1 cellular context compared by ENCODE assay signal in genomic region chr19:13152356-13152853, GRCh38.
TF ChIP-seq lines count a peak whose summit lies in the region.

No MANE protein-coding gene starts in this region.

TF ChIP-seq in GM12878, 131 proteins besides CTCF, POLR2A, EP300 and RAD21:
- TF ChIP-seq MEF2B (IDR thresholded peaks at IDR 0.05; ENCODE audit: partially characterized antibody, poor library complexity, severe bottlenecking) (peak; percentile 62), NR2F1 (conservative IDR thresholded peaks at IDR 0.05) (no peak), CHD4 (IDR thresholded peaks at IDR 0.05) (no peak), BHLHE40 (IDR thresholded peaks at IDR 0.05; ENCODE audit: borderline replicate concordance in 1 of 2, low read depth in 2 of 2, low read length in 1 of 2) (no peak), SRF (IDR thresholded peaks at IDR 0.05; ENCODE audit: low read depth in 2 of 2, low read length in 2 of 2) (no peak), SMARCA5 (IDR thresholded peaks at IDR 0.05) (peak; percentile 82), CEBPZ (IDR thresholded peaks at IDR 0.05; ENCODE audit: low read depth, low read length) (no peak), CHD2 (IDR thresholded peaks at IDR 0.05; ENCODE audit: borderline replicate concordance, low read depth, low read length) (no peak), ETV6 (conservative IDR thresholded peaks at IDR 0.05 in 1 of 2, IDR thresholded peaks at IDR 0.05 in 1 of 2; ENCODE audit: borderline replicate concordance in 1 of 2, low read depth in 1 of 2) (peak in 1 of 2 experiments; percentile 50; a peak in 2 of 4 replicates), BCL11A (IDR thresholded peaks at IDR 0.05; ENCODE audit: low read depth, low read length) (no peak), ZNF217 (IDR thresholded peaks at IDR 0.05) (no peak), SMAD5 (IDR thresholded peaks at IDR 0.05; ENCODE audit: low read depth) (no peak), MYC (IDR thresholded peaks at IDR 0.05; ENCODE audit: insufficient read depth, insufficient read length, insufficient replicate concordance, low read length, severe bottlenecking) (peak; percentile 17), GATAD2B (conservative IDR thresholded peaks at IDR 0.05; ENCODE audit: low read depth) (0 out of 2 replicates have a peak, but pooled peaks have one; percentile 45), NR2C2 (IDR thresholded peaks at IDR 0.05; ENCODE audit: borderline replicate concordance, control insufficient read depth, insufficient read length, low read depth) (no peak), IKZF2 (IDR thresholded peaks at IDR 0.05) (0 out of 4 replicates have a peak, but pooled peaks of 1 of the 2 experiments have one; percentile 54), MTA2 (IDR thresholded peaks at IDR 0.05; ENCODE audit: low read depth) (0 out of 2 replicates have a peak, but pooled peaks have one; percentile 56), POLR2AphosphoS2 (IDR thresholded peaks at IDR 0.05; ENCODE audit: low read depth, low read length) (no peak), SIN3A (IDR thresholded peaks at IDR 0.05; ENCODE audit: low read depth, low read length) (no peak), RCOR1 (conservative IDR thresholded peaks at IDR 0.05; ENCODE audit: low read depth, low read length) (no peak), TCF12 (IDR thresholded peaks at IDR 0.05; ENCODE audit: low read depth, low read length) (peak; percentile 67; the same call in 1 of the 2 replicates), USF2 (IDR thresholded peaks at IDR 0.05; ENCODE audit: borderline replicate concordance, low read depth, low read length) (no peak), BACH1 (IDR thresholded peaks at IDR 0.05; ENCODE audit: borderline replicate concordance) (no peak), SKIL (IDR thresholded peaks at IDR 0.05; ENCODE audit: low read depth, poor library complexity, severe bottlenecking) (peak; percentile 43), MLLT1 (IDR thresholded peaks at IDR 0.05) (peak; percentile 73; the same call in 1 of the 2 replicates), MYB (IDR thresholded peaks at IDR 0.05; ENCODE audit: borderline replicate concordance, low read depth, low read length) (no peak), TCF3 (IDR thresholded peaks at IDR 0.05; ENCODE audit: borderline replicate concordance, insufficient read depth, low read depth, low read length) (no peak), SIX5 (IDR thresholded peaks at IDR 0.05; ENCODE audit: low read depth, low read length, severe bottlenecking) (no peak), EGR1 (IDR thresholded peaks at IDR 0.05; ENCODE audit: borderline replicate concordance in 1 of 2, low read depth in 2 of 2, low read length in 2 of 2) (peak in 1 of 2 experiments; percentile 32; a peak in 1 of 3 replicates), RUNX3 (IDR thresholded peaks at IDR 0.05; ENCODE audit: low read length) (no peak), TAF1 (IDR thresholded peaks at IDR 0.05; ENCODE audit: borderline replicate concordance, low read depth, low read length) (no peak), IRF5 (IDR thresholded peaks at IDR 0.05; ENCODE audit: borderline replicate concordance) (no peak), FOXK2 (IDR thresholded peaks at IDR 0.05) (no peak), HDAC6 (IDR thresholded peaks at IDR 0.05; ENCODE audit: unreplicated experiment) (no peak), GABPA (IDR thresholded peaks at IDR 0.05; ENCODE audit: low read depth) (no peak)
- TF ChIP-seq, protein P1, sequence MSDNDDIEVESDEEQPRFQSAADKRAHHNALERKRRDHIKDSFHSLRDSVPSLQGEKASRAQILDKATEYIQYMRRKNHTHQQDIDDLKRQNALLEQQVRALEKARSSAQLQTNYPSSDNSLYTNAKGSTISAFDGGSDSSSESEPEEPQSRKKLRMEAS (IDR thresholded peaks at IDR 0.05; ENCODE audit: low read depth, low read length) = no peak
- TF ChIP-seq, protein P2, sequence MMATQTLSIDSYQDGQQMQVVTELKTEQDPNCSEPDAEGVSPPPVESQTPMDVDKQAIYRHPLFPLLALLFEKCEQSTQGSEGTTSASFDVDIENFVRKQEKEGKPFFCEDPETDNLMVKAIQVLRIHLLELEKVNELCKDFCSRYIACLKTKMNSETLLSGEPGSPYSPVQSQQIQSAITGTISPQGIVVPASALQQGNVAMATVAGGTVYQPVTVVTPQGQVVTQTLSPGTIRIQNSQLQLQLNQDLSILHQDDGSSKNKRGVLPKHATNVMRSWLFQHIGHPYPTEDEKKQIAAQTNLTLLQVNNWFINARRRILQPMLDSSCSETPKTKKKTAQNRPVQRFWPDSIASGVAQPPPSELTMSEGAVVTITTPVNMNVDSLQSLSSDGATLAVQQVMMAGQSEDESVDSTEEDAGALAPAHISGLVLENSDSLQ (IDR thresholded peaks at IDR 0.05) = no peak
- TF ChIP-seq, protein P3, sequence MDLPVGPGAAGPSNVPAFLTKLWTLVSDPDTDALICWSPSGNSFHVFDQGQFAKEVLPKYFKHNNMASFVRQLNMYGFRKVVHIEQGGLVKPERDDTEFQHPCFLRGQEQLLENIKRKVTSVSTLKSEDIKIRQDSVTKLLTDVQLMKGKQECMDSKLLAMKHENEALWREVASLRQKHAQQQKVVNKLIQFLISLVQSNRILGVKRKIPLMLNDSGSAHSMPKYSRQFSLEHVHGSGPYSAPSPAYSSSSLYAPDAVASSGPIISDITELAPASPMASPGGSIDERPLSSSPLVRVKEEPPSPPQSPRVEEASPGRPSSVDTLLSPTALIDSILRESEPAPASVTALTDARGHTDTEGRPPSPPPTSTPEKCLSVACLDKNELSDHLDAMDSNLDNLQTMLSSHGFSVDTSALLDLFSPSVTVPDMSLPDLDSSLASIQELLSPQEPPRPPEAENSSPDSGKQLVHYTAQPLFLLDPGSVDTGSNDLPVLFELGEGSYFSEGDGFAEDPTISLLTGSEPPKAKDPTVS (IDR thresholded peaks at IDR 0.05; ENCODE audit: low read depth, low read length) = no peak
- TF ChIP-seq, protein P4, sequence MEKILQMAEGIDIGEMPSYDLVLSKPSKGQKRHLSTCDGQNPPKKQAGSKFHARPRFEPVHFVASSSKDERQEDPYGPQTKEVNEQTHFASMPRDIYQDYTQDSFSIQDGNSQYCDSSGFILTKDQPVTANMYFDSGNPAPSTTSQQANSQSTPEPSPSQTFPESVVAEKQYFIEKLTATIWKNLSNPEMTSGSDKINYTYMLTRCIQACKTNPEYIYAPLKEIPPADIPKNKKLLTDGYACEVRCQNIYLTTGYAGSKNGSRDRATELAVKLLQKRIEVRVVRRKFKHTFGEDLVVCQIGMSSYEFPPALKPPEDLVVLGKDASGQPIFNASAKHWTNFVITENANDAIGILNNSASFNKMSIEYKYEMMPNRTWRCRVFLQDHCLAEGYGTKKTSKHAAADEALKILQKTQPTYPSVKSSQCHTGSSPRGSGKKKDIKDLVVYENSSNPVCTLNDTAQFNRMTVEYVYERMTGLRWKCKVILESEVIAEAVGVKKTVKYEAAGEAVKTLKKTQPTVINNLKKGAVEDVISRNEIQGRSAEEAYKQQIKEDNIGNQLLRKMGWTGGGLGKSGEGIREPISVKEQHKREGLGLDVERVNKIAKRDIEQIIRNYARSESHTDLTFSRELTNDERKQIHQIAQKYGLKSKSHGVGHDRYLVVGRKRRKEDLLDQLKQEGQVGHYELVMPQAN (conservative IDR thresholded peaks at IDR 0.05) = 0 out of 2 replicates have a peak, but pooled peaks have one; percentile 33
TF ChIP-seq in GM12878: peak in this region for 12.
